In the genomic region with DNA sequence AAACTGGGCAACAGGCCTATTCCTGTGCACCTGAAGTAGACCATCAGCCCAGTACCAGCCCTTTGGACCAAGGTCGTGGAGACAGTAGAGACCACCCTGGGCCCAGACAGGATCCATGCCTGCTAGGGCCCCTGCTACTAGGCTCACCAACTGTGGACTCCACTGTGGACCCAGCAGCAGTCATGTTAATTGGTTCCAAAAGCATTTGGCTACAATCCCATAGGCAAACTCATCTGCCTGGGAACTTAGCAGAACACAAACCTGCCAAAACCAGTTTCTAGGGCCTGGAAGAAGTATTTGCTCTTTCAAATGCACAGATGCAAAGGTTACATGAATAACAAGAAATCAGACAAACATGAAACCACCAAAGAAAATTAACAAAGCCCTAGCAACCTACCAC, we compare ENCODE assay signal across 18 cellular contexts. TPM values are rescaled to one million over a fixed set of nuclear protein-coding genes. Genes with fewer than 3 reads are reported as not detected.
DNase-seq lines count a peak whose midpoint lies in the region; ATAC-seq and FAIRE-seq lines count a peak whose summit lies in the region.
"Had no signal": no experiment of that assay in that cellular context is flagged by ENCODE, and none has a peak within 500 bp of the region (broad histone marks: within the 10 kb centered on the region; RNA-seq: fewer than 3 reads in every experiment).

No MANE protein-coding gene starts in this region.

- peak; percentile 95 for ATAC-seq in left lobe of liver
- ATAC-seq: CD8-positive, alpha-beta T cell; GM12878 had no signal

- DNase-seq in NCI-H2029 (lab: John Stamatoyannopoulos, UW) (peak; percentile 62), NCI-H2196 treated with DMSO at 0.1 percent for 48 hours (lab: John Stamatoyannopoulos, UW; ENCODE audit: unreplicated experiment) (peak; percentile 74), left lobe of liver (ENCODE audit: low spot score) (peak; percentile 52), midbrain (lab: John Stamatoyannopoulos, UW) (peak; percentile 1), cerebellar cortex (ENCODE audit: low spot score) (no peak), urothelium cell line (ENCODE audit: low spot score) (no peak)
- no peak for DNase-seq in activated CD4-positive, CD25-positive, alpha-beta regulatory T cell (lab: John Stamatoyannopoulos, UW)
- DNase-seq: CD8-positive, alpha-beta T cell; DMS 273 treated with DMSO at 0.1 percent for 48 hours; DMS53; DND-41; EL; GOT3; H9 had no signal

- no peak for FAIRE-seq in urothelium cell line (lab: Jason Lieb, UNC)
- FAIRE-seq: GM12878 had no signal

RNA-seq across cellular contexts. Expression of a gene that starts 53.1 kb away (rescaled TPM):
- total RNA-seq in left lobe of liver: 359 TPM
- total RNA-seq: A172; B cell; CD8-positive, alpha-beta T cell; G401; GM12878; H9 had no signal

Comparison
In these comparisons a context has a peak if more than half of its experiments do, and no peak if none do; other contexts are left out.
1. DNase-seq: peak in NCI-H2029 (single experiment), NCI-H2196 treated with DMSO at 0.1 percent for 48 hours (single experiment), left lobe of liver (single experiment) and midbrain (single experiment); none in cerebellar cortex (single experiment), urothelium cell line (single experiment) and activated CD4-positive, CD25-positive, alpha-beta regulatory T cell (0 of 4).